Comparison of ENCODE assay signal across 9 cellular contexts in the genomic region with DNA sequence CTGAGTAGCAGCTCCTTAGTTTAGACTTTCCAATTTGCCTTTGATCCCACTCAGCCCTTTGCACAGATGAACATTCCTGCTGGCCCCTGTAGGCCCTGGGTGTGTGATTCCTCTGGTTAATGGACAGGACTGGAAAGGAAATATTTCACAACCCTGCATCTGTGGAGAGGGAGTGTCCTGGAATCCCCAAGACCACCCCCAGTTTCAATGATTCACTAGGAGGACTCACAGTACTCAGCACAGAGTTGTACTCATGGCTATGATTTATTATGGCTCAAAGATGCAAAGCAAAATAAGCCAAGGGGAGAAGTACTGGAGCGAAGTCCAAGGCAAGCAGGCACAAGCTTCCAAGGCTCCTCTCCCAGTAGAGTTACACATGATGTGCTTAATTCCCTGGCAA. TPM values are rescaled to one million over a fixed set of nuclear protein-coding genes. Genes with fewer than 3 reads are reported as not detected.
DNase-seq lines count a peak whose midpoint lies in the region; ATAC-seq, FAIRE-seq and TF ChIP-seq lines count a peak whose summit lies in the region.
"Had no signal": no experiment of that assay in that cellular context is flagged by ENCODE, and none has a peak within 500 bp of the region (broad histone marks: within the 10 kb centered on the region; RNA-seq: fewer than 3 reads in every experiment).

No MANE protein-coding gene starts in this region.

- 89% methylated on average over 1 of the region's 1 CpG for WGBS in thymus

- no peaks in the 10 kb centered on the region for H3K9me3 ChIP-seq in thymus (ENCODE audit: control insufficient read depth)

- FAIRE-seq in bronchial epithelial cell (lab: Jason Lieb, UNC): peak; percentile 13

- H3K27ac ChIP-seq in thymus (ENCODE audit: low read depth): peak overlapping the region; percentile 8

- H3K4me1 ChIP-seq in thymus (ENCODE audit: control insufficient read depth, insufficient read depth, low read length): no peaks in the 10 kb centered on the region

- H3K4me3 ChIP-seq in bronchial epithelial cell (ENCODE audit: low read depth, low read length) (no peak overlapping the region), thymus (ENCODE audit: low read length) (no peak overlapping the region)

- peak; percentile 25 for DNase-seq in HK-2 (ENCODE audit: unreplicated experiment)
- peak; percentile 100 for DNase-seq in bronchial epithelial cell (ENCODE audit: low read depth)
- DNase-seq in kidney tubule cell (ENCODE audit: low spot score): peak; percentile 96
- DNase-seq in activated CD4-positive, alpha-beta T cell treated with anti-CD3 and anti-CD28 coated beads, Interleukin-2, amount 50 U/mL, for 1 hour: no peak
- no peak for DNase-seq in NCI-H82 treated with DMSO at 0.1 percent for 48 hours (lab: John Stamatoyannopoulos, UW; ENCODE audit: unreplicated experiment)

- no peak for TF ChIP-seq CTCF in bronchial epithelial cell (IDR thresholded peaks at IDR 0.05; ENCODE audit: insufficient read depth, low read length, severe bottlenecking)

- no peaks in the 10 kb centered on the region for H3K36me3 ChIP-seq in bronchial epithelial cell (ENCODE audit: control insufficient read depth, insufficient read depth, low read length)
- H3K36me3 ChIP-seq in thymus (ENCODE audit: control insufficient read depth, insufficient read depth): no peaks in the 10 kb centered on the region

- ATAC-seq in HG03135 (IDR thresholded peaks at IDR 0.05; ENCODE audit: unreplicated experiment): no peak
- no peak for ATAC-seq in HG03196 (IDR thresholded peaks at IDR 0.05; ENCODE audit: unreplicated experiment)
- ATAC-seq: natural killer cell treated with Interleukin-12 subunit alpha and Interleukin-12 subunit beta and Interleukin-15 and Interleukin-18, amount 100 ng/mL, for 72 hours had no signal

- H3K27me3 ChIP-seq in bronchial epithelial cell (ENCODE audit: control insufficient read depth, insufficient read depth, low read length) (no peaks in the 10 kb centered on the region), thymus (ENCODE audit: control insufficient read depth, insufficient read depth) (no peaks in the 10 kb centered on the region)

RNA-seq across cellular contexts. Expression of a gene that starts 42.4 kb away (rescaled TPM):
- total RNA-seq in bronchial epithelial cell: 80.3 and 85.6 TPM in 2 replicates
- 45.3 TPM for polyA plus RNA-seq in thymus

Comparison
In these comparisons a context has a peak if more than half of its experiments do, and no peak if none do; other contexts are left out.
1. DNase-seq: peak in HK-2 (single experiment), bronchial epithelial cell (single experiment) and kidney tubule cell (single experiment); none in activated CD4-positive, alpha-beta T cell treated with anti-CD3 and anti-CD28 coated beads, Interleukin-2, amount 50 U/mL, for 1 hour (single experiment) and NCI-H82 treated with DMSO at 0.1 percent for 48 hours (single experiment).